Comparison of ENCODE assay signal across 22 cellular contexts in the genomic region with DNA sequence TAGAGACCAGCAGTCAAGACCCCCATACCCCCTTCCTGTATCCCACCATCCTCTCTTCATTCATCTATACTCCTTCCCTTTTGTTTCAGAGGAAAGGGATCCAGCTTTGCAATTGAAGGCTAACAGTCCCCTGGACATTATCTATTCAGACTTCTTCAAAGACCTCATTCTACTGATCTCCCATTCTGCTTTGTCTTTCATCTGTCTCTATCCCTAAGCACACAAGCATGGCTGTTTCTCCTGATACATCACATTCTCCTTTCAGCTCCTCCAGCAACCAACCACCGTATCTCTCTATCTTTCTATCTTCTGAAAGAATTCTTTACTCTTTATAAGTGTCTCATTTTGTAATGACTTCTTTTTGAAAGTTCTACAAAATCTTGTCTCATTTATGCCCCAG.
"Had no signal": no experiment of that assay in that cellular context is flagged by ENCODE, and none has a peak within 500 bp of the region (broad histone marks: within the 10 kb centered on the region; RNA-seq: fewer than 3 reads in every experiment).

No MANE protein-coding gene starts in this region.

- H3K9me3 Mint-ChIP-seq: nephron progenitor cell had no signal

- H3K4me1 Mint-ChIP-seq: nephron progenitor cell had no signal

- H3K4me3 ChIP-seq: colonic mucosa, pancreas, prostate gland, stomach, thoracic aorta, transverse colon had no signal

- H3K36me3 ChIP-seq: colonic mucosa, pancreas, prostate gland, stomach, thoracic aorta, transverse colon had no signal

- H3K27ac Mint-ChIP-seq: nephron progenitor cell had no signal

- H3K9me3 ChIP-seq: colonic mucosa, pancreas, prostate gland, stomach, thoracic aorta, transverse colon had no signal

- ATAC-seq: left lobe of liver; naive thymus-derived CD4-positive, alpha-beta T cell; pancreas; sciatic nerve had no signal

- H3K27ac ChIP-seq: colonic mucosa, pancreas, prostate gland, stomach, thoracic aorta, transverse colon had no signal

- H3K27me3 ChIP-seq: colonic mucosa, pancreas, stomach, transverse colon had no signal

- H3K4me1 ChIP-seq: colonic mucosa, pancreas, prostate gland, stomach, transverse colon had no signal

- H3K27me3 Mint-ChIP-seq: naive thymus-derived CD4-positive, alpha-beta T cell had no signal

- H3K4me3 Mint-ChIP-seq: naive thymus-derived CD4-positive, alpha-beta T cell; nephron progenitor cell had no signal

- H3K36me3 Mint-ChIP-seq: naive thymus-derived CD4-positive, alpha-beta T cell had no signal

- FAIRE-seq: pancreas had no signal

- DNase-seq: cerebellar nuclear complex; colonic mucosa; dermis blood vessel endothelial cell; erythroblast; foreskin melanocyte; head of caudate nucleus; hippocampal formation; kidney glomerular epithelial cell; mammary epithelial cell; naive thymus-derived CD4-positive, alpha-beta T cell; nephron progenitor cell; pancreas; retina; stimulated activated CD4-positive, alpha-beta T cell treated with anti-CD3 and anti-CD28 coated beads, Interleukin-2, amount 100 ng/mL, for 24 hours; stimulated activated naive CD4-positive, alpha-beta T cell; stomach; substantia nigra; transverse colon had no signal
